ENCODE assay signal across 8 cellular contexts in genomic region chr1:118868387-118868786, GRCh38.
"Had no signal": no experiment of that assay in that cellular context is flagged by ENCODE, and none has a peak within 500 bp of the region (broad histone marks: within the 10 kb centered on the region; RNA-seq: fewer than 3 reads in every experiment).

No MANE protein-coding gene starts in this region.

- FAIRE-seq: G401.6, GM12878, GM12891, GM12892, GM18507, GM19239 had no signal

- DNase-seq: GDM1, GF-D8 had no signal

- ATAC-seq: GM12878 had no signal

- H3K4me3 ChIP-seq: GM12878 had no signal
